8 cellular contexts compared by ENCODE assay signal in genomic region chr17:47850692-47851573, GRCh38. TPM values are rescaled to one million over a fixed set of nuclear protein-coding genes. Genes with fewer than 3 reads are reported as not detected.
DNase-seq lines count a peak whose midpoint lies in the region; ATAC-seq and TF ChIP-seq lines count a peak whose summit lies in the region.

TSS of gene SP6 (minus strand) at chr17:47851163. CDS start at chr17:47848429, 2,734 bp downstream.

- H3K36me3 Mint-ChIP-seq in nephron progenitor cell (ENCODE audit: low read depth) = no peaks in the 10 kb centered on the region

- H3K36me3 ChIP-seq in H7 (replicated peaks; ENCODE audit: control insufficient read depth, insufficient read depth, low read length) (no peaks in the 10 kb centered on the region), esophagus muscularis mucosa (no peaks in the 10 kb centered on the region), stomach (no peaks in the 10 kb centered on the region)

- DNase-seq in H7 (peak; percentile 96), NCI-H510A treated with DMSO at 0.1 percent for 48 hours (lab: John Stamatoyannopoulos, UW) (peak; percentile 98), activated T-cell treated with anti-CD3 and anti-CD28 coated beads for 4 hours (peak; percentile 55), esophagus muscularis mucosa (ENCODE audit: extremely low spot score) (no peak), nephron progenitor cell (peak; percentile 80), stomach (peak; percentile 91), middle frontal gyrus (ENCODE audit: extremely low spot score, low spot score) (no peak)

- H3K4me3 ChIP-seq in H7 (ENCODE audit: insufficient read depth, low read depth, low read length) (peak within 1 kb of the TSS; percentile 45), esophagus muscularis mucosa (peak within 1 kb of the TSS; percentile 38 to 54 (median 42)), stomach (peak within 1 kb of the TSS; percentile 35 to 54 (median 37))

- H3K9me3 ChIP-seq in esophagus muscularis mucosa (no peaks in the 10 kb centered on the region), stomach (no peaks in the 10 kb centered on the region)

- TF ChIP-seq CTCF in esophagus muscularis mucosa (IDR thresholded peaks at IDR 0.05) (peak in 1 of 3 experiments; percentile 20), nephron progenitor cell (IDR thresholded peaks at IDR 0.05) (no peak), stomach (IDR thresholded peaks at IDR 0.05) (peak in 2 of 7 experiments; percentile 10 to 25)

- TF ChIP-seq POLR2A in esophagus muscularis mucosa (IDR thresholded peaks at IDR 0.05; ENCODE audit: low read depth) (no peak), stomach (IDR thresholded peaks at IDR 0.05) (no peak)

- peak within 1 kb of the TSS; percentile 85 for H3K4me3 Mint-ChIP-seq in nephron progenitor cell

- H3K27me3 Mint-ChIP-seq in nephron progenitor cell (ENCODE audit: low read depth, poor library complexity) = peaks cover 79% of the 10 kb centered on the region

- TF ChIP-seq EP300 in esophagus muscularis mucosa (IDR thresholded peaks at IDR 0.05) (no peak), stomach (IDR thresholded peaks at IDR 0.05) (no peak)

- intact Hi-C loops in esophagus muscularis mucosa (cut with DNase I) = no loop called here
- intact Hi-C loops in stomach (cut with DNase I; ENCODE audit: low total_unique reads) = no loop called here

- H3K4me1 ChIP-seq in esophagus muscularis mucosa (peaks cover 15 to 44% (median 34%) of the 10 kb centered on the region in 4 donors), stomach (peaks cover 27 to 41% (median 35%) of the 10 kb centered on the region in 4 donors)

- no peak for ATAC-seq in HG03457 (IDR thresholded peaks at IDR 0.05; ENCODE audit: unreplicated experiment)

- H3K27ac ChIP-seq in esophagus muscularis mucosa (replicated peaks in 1 of 4) = no peak within 1 kb of the TSS
- peak within 1 kb of the TSS in 3 of 5 donors; percentile 44 to 55 (median 47) for H3K27ac ChIP-seq in stomach

- H3K4me1 Mint-ChIP-seq in nephron progenitor cell = peaks cover 85% of the 10 kb centered on the region

- H3K27ac Mint-ChIP-seq in nephron progenitor cell = no peak within 1 kb of the TSS

- 6% methylated on average over 55 of the region's 71 CpGs for WGBS in esophagus muscularis mucosa
- 1 to 7% (median 3%) methylated on average over 32 to 71 of the region's 71 CpGs for WGBS in stomach, 5 donors

- H3K27me3 ChIP-seq in H7 (ENCODE audit: control insufficient read depth, insufficient read depth, low read length) (peaks cover 98% of the 10 kb centered on the region), esophagus muscularis mucosa (peaks cover 11 to 100% (median 75%) of the 10 kb centered on the region in 4 donors), stomach (peaks cover 36 to 100% (median 98%) of the 10 kb centered on the region in 3 donors)

- no peaks in the 10 kb centered on the region for H3K9me3 Mint-ChIP-seq in nephron progenitor cell

RNA-seq across cellular contexts. Expression of gene SP6, which starts in this region (rescaled TPM):
- 0.07 and 0.10 TPM in 2 replicates for total RNA-seq in H7 (2014; rRNA removed; shearing (Covaris generic))
- total RNA-seq in esophagus muscularis mucosa = under 1 TPM; under 0.01 to 0.71 (median 0.25) TPM
- total RNA-seq in stomach = 1 to 10 TPM in 1 of 5 donors, under 1 TPM in 1, not detected in 3; 0.92 to 3.0 TPM
- polyA plus RNA-seq in stomach = under 1 TPM; 0.31 to 0.38 (median 0.31) TPM

Comparison
In these comparisons a context has a peak if more than half of its experiments do, and no peak if none do; other contexts are left out.
1. Peak in DNase-seq and H3K4me3 ChIP-seq in H7; RNA of the gene not detected or under 1 TPM.
2. DNase-seq: peak in NCI-H510A treated with DMSO at 0.1 percent for 48 hours (single experiment), activated T-cell treated with anti-CD3 and anti-CD28 coated beads for 4 hours (single experiment), nephron progenitor cell (single experiment) and stomach (single experiment); none in esophagus muscularis mucosa (single experiment) and middle frontal gyrus (single experiment).
3. H3K27ac ChIP-seq: peak in stomach (3 of 5); none in esophagus muscularis mucosa (0 of 4).
4. Peak in every context shown above with its lines, with median percentiles within 50 percentile points of each other: H3K4me3 ChIP-seq.